8 cellular contexts compared by ENCODE assay signal in genomic region chr3:172666873-172667694, GRCh38. TPM values are rescaled to one million over a fixed set of nuclear protein-coding genes. Genes with fewer than 3 reads are reported as not detected.
DNase-seq lines count a peak whose midpoint lies in the region; ATAC-seq and TF ChIP-seq lines count a peak whose summit lies in the region.

No MANE protein-coding gene starts in this region.

- peak; percentile 84 for TF ChIP-seq CTCF in GM13976 (IDR thresholded peaks at IDR 0.05; ENCODE audit: borderline replicate concordance, control extremely low read depth, extremely low read depth, insufficient read depth, missing control alignments)

- peak overlapping the region; percentile 62 for H3K4me3 Mint-ChIP-seq in activated naive CD4-positive, alpha-beta T cell treated with anti-CD3 and anti-CD28 coated beads, Interleukin-2, amount 50 U/mL, for 24 hours

- H3K36me3 Mint-ChIP-seq in activated naive CD4-positive, alpha-beta T cell treated with anti-CD3 and anti-CD28 coated beads, Interleukin-2, amount 50 U/mL, for 24 hours = no peaks in the 10 kb centered on the region

- intact Hi-C loops in cardiac septum (cut with DNase I) = loop anchor here (2.0 to 10.0 kb wide), 2 partner anchors 178 to 302 kb away; no protein-coding TSS in a partner anchor
- intact Hi-C loops in posterior vena cava (cut with DNase I) = loop anchor here (5.0 to 10.0 kb wide), 2 partner anchors 180 to 182 kb away; no protein-coding TSS in a partner anchor

- H3K9me3 Mint-ChIP-seq in activated naive CD4-positive, alpha-beta T cell treated with anti-CD3 and anti-CD28 coated beads, Interleukin-2, amount 50 U/mL, for 24 hours = no peaks in the 10 kb centered on the region

- ATAC-seq in HG02759 (IDR thresholded peaks at IDR 0.05; ENCODE audit: unreplicated experiment) = peak; percentile 99

- no peaks in the 10 kb centered on the region for H3K27me3 Mint-ChIP-seq in activated naive CD4-positive, alpha-beta T cell treated with anti-CD3 and anti-CD28 coated beads, Interleukin-2, amount 50 U/mL, for 24 hours

- H3K4me1 Mint-ChIP-seq in activated naive CD4-positive, alpha-beta T cell treated with anti-CD3 and anti-CD28 coated beads, Interleukin-2, amount 50 U/mL, for 24 hours = peaks cover 11% of the 10 kb centered on the region

- H3K27ac Mint-ChIP-seq in activated naive CD4-positive, alpha-beta T cell treated with anti-CD3 and anti-CD28 coated beads, Interleukin-2, amount 50 U/mL, for 24 hours = no peak overlapping the region

- DNase-seq in GM13976 (ENCODE audit: low spot score) (peak; percentile 65), NCI-H1092 treated with DMSO at 0.1 percent for 48 hours (lab: John Stamatoyannopoulos, UW) (peak; percentile 79), SKM-1 treated with dmso at 0.1 percent for 144 hours (lab: John Stamatoyannopoulos, UW; ENCODE audit: unreplicated experiment) (peak; percentile 70), cardiac septum (ENCODE audit: low spot score) (peak; percentile 82), putamen (ENCODE audit: low spot score) (peak; percentile 57), posterior vena cava (ENCODE audit: low spot score) (no peak)

- in situ Hi-C loops in GM13976 (cut with MboI; ENCODE audit: low sequenced_read_pairs, unreplicated experiment) = no loop called here

RNA-seq across cellular contexts. Expression of gene NCEH1, which starts 43.8 kb away (rescaled TPM):
- total RNA-seq in cardiac septum (18.5 TPM), posterior vena cava (10 to 100 TPM; 10.3 to 15.6 TPM)
